8 cellular contexts compared by ENCODE assay signal in the genomic region with DNA sequence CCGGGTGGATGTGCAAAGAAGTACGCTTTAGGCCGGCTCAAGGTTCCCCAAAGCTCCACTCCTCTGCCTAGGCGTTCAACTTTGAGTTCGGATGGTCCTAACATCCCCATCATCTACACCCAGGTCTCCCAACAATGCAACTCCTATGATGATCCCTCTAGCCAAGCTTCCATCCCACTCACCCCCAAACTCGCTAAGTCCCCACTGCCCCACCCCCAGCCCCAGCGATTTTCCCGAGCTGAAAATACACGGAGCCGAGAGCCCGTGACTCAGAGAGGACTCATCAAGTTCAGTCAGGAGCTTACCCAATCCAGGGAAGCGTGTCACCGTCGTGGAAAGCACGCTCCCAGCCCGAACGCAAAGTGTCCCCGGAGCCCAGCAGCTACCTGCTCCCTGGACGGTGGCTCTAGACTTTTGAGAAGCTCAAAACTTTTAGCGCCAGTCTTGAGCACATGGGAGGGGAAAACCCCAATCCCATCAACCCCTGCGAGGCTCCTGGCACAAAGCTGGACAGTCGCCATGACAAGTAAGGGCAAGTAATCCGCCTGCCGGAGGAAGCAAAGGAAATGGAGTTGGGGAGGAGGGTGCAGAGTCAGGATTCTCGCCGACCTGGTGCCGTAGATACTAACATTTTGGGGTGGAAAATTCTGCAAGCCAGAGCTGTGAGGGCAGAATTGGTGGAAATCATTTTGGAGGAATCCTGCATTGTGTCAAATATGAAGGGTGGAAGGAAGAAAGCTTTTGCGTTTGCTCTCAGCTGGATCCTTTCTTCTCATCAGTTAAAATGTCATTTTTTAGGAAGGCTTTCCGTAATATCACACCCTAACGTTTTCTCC. TPM values are rescaled to one million over a fixed set of nuclear protein-coding genes. Genes with fewer than 3 reads are reported as not detected.
DNase-seq lines count a peak whose midpoint lies in the region; ATAC-seq, FAIRE-seq and TF ChIP-seq lines count a peak whose summit lies in the region.

Gene TP53, minus strand, starts transcription at position 419 of the 836 bp plus-strand sequence. CDS start 10,896 bp downstream, outside the sequence.

- POLR2A ChIA-PET in WTC11 (lab: Charles Lee): interaction anchor here (0.6 to 5.9 kb wide), 29 partner anchors 11 to 469 kb away, joined by 3 to 80 read pairs (median 8); partner anchors contain the start of genes ATP1B2, CD68, DNAH2 and EFNB3

- peaks cover 21% of the 10 kb centered on the region for H3K36me3 Mint-ChIP-seq in WTC11

- H3K4me1 ChIP-seq in small intestine (ENCODE audit: control insufficient read depth in 2 of 2, insufficient read depth in 1 of 2, low read depth in 1 of 2, low read length in 1 of 2): peaks cover 3 to 5% of the 10 kb centered on the region in 2 donors

- peak within 1 kb of the TSS; percentile 79 to 99 for H3K27ac ChIP-seq in small intestine (ENCODE audit: low read depth in 1 of 2, low read length in 1 of 2)

- peak within 1 kb of the TSS; percentile 71 to 90 for H3K4me3 ChIP-seq in cardiac fibroblast (replicated peaks in 1 of 2; ENCODE audit: low read depth in 2 of 2, low read length in 2 of 2)
- H3K4me3 ChIP-seq in small intestine (ENCODE audit: low read depth in 1 of 2, low read length in 2 of 2): peak within 1 kb of the TSS; percentile 72 to 74

- peak within 1 kb of the TSS; percentile 88 for H3K4me3 Mint-ChIP-seq in WTC11

- DNase-seq in DMS114 treated with DMSO at 0.1 percent for 48 hours (lab: John Stamatoyannopoulos, UW; ENCODE audit: unreplicated experiment): peak; percentile 88
- peak; percentile 89 for DNase-seq in NCI-H345 (lab: John Stamatoyannopoulos, UW)
- DNase-seq in WTC11 (ENCODE audit: low spot score): peak; percentile 89
- peak; percentile 94 for DNase-seq in cardiac fibroblast (ENCODE audit: low read depth in 2 of 2)
- peak; percentile 82 for DNase-seq in iPS-NIHi7 (ENCODE audit: extremely low spot score)
- peak; percentile 94 for DNase-seq in small intestine

- CTCF ChIA-PET in WTC11 (lab: Charles Lee): interaction anchor here (0.6 to 7.0 kb wide), 43 partner anchors 10 to 1878 kb away, joined by 3 to 205 read pairs (median 5); partner anchors contain the start of genes ACAP1, ATP1B2, CD68 and CYB5D1

- FAIRE-seq in small intestine (lab: Jason Lieb, UNC): no peak

- no peaks in the 10 kb centered on the region for H3K9me3 ChIP-seq in small intestine (ENCODE audit: control insufficient read depth, low read depth)

- TF ChIP-seq CTCF in WTC11 (IDR thresholded peaks at IDR 0.05) (no peak), cardiac fibroblast (IDR thresholded peaks at IDR 0.05; ENCODE audit: low read depth, low read length) (peak; percentile 12)

- ATAC-seq in HG02970 (IDR thresholded peaks at IDR 0.05; ENCODE audit: low FRiP score, unreplicated experiment): peak; percentile 30
- peak; percentile 55 for ATAC-seq in WTC11
- ATAC-seq in GM21423 (IDR thresholded peaks at IDR 0.05; ENCODE audit: unreplicated experiment): no peak

- no peaks in the 10 kb centered on the region for H3K27me3 ChIP-seq in small intestine (ENCODE audit: control insufficient read depth in 2 of 2, insufficient read depth in 2 of 2, low read length in 2 of 2)

- peaks cover 0 to 3% of the 10 kb centered on the region in 2 donors for H3K36me3 ChIP-seq in small intestine (ENCODE audit: control insufficient read depth in 2 of 2, insufficient read depth in 2 of 2, low read length in 2 of 2)

- 0% methylated on average over 30 of the region's 30 CpGs for WGBS in small intestine, 3 donors

- H3K27ac Mint-ChIP-seq in WTC11: peak within 1 kb of the TSS; percentile 100

- H3K27me3 Mint-ChIP-seq in WTC11 (ENCODE audit: low read depth): no peaks in the 10 kb centered on the region

- peaks cover 31% of the 10 kb centered on the region for H3K4me1 Mint-ChIP-seq in WTC11

- no peaks in the 10 kb centered on the region for H3K9me3 Mint-ChIP-seq in WTC11

TF ChIP-seq in WTC11, 78 proteins besides CTCF, POLR2A, EP300 and RAD21 (continues in another document):
- TF ChIP-seq MYBL2 (CRISPR knock-in tag; IDR thresholded peaks at IDR 0.05) (no peak), CREM (CRISPR knock-in tag; IDR thresholded peaks at IDR 0.05) (no peak), HMGA2 (CRISPR knock-in tag; IDR thresholded peaks at IDR 0.05) (no peak), E2F4 (CRISPR knock-in tag; IDR thresholded peaks at IDR 0.05; ENCODE audit: borderline replicate concordance, low read depth) (no peak), TEAD1 (CRISPR knock-in tag; IDR thresholded peaks at IDR 0.05) (peak; percentile 65), TCF7 (CRISPR knock-in tag; IDR thresholded peaks at IDR 0.05; ENCODE audit: low read depth) (no peak), ELF4 (CRISPR knock-in tag; IDR thresholded peaks at IDR 0.05; ENCODE audit: low read depth) (no peak), CDX4 (CRISPR knock-in tag; IDR thresholded peaks at IDR 0.05; ENCODE audit: borderline replicate concordance) (no peak), CBFB (CRISPR knock-in tag; IDR thresholded peaks at IDR 0.05; ENCODE audit: low read depth) (no peak), JAZF1 (CRISPR knock-in tag; IDR thresholded peaks at IDR 0.05) (no peak), FOXP1 (CRISPR knock-in tag; IDR thresholded peaks at IDR 0.05; ENCODE audit: borderline replicate concordance) (no peak; the same call in 1 of the 2 replicates), ZNF317 (CRISPR knock-in tag; IDR thresholded peaks at IDR 0.05; ENCODE audit: borderline replicate concordance, low read depth) (no peak), ETV6 (CRISPR knock-in tag; IDR thresholded peaks at IDR 0.05) (no peak), NR2C2 (CRISPR knock-in tag; IDR thresholded peaks at IDR 0.05) (no peak), FOXK1 (CRISPR knock-in tag; IDR thresholded peaks at IDR 0.05) (peak; percentile 64; the same call in 1 of the 2 replicates), NR3C1 (CRISPR knock-in tag; conservative IDR thresholded peaks at IDR 0.05; ENCODE audit: low read depth) (no peak)
- TF ChIP-seq, protein P1, sequence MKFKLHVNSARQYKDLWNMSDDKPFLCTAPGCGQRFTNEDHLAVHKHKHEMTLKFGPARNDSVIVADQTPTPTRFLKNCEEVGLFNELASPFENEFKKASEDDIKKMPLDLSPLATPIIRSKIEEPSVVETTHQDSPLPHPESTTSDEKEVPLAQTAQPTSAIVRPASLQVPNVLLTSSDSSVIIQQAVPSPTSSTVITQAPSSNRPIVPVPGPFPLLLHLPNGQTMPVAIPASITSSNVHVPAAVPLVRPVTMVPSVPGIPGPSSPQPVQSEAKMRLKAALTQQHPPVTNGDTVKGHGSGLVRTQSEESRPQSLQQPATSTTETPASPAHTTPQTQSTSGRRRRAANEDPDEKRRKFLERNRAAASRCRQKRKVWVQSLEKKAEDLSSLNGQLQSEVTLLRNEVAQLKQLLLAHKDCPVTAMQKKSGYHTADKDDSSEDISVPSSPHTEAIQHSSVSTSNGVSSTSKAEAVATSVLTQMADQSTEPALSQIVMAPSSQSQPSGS (CRISPR knock-in tag; IDR thresholded peaks at IDR 0.05; ENCODE audit: borderline replicate concordance, low read depth): no peak
- TF ChIP-seq, protein P2, sequence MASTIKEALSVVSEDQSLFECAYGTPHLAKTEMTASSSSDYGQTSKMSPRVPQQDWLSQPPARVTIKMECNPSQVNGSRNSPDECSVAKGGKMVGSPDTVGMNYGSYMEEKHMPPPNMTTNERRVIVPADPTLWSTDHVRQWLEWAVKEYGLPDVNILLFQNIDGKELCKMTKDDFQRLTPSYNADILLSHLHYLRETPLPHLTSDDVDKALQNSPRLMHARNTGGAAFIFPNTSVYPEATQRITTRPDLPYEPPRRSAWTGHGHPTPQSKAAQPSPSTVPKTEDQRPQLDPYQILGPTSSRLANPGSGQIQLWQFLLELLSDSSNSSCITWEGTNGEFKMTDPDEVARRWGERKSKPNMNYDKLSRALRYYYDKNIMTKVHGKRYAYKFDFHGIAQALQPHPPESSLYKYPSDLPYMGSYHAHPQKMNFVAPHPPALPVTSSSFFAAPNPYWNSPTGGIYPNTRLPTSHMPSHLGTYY (CRISPR knock-in tag; IDR thresholded peaks at IDR 0.05): peak; percentile 65; the same call in 1 of the 2 replicates
- TF ChIP-seq, protein P3, sequence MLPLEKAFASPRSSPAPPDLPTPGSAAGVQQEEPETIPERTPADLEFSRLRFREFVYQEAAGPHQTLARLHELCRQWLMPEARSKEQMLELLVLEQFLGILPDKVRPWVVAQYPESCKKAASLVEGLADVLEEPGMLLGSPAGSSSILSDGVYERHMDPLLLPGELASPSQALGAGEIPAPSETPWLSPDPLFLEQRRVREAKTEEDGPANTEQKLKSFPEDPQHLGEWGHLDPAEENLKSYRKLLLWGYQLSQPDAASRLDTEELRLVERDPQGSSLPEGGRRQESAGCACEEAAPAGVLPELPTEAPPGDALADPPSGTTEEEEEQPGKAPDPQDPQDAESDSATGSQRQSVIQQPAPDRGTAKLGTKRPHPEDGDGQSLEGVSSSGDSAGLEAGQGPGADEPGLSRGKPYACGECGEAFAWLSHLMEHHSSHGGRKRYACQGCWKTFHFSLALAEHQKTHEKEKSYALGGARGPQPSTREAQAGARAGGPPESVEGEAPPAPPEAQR (CRISPR knock-in tag; IDR thresholded peaks at IDR 0.05): no peak
- TF ChIP-seq, protein P4, sequence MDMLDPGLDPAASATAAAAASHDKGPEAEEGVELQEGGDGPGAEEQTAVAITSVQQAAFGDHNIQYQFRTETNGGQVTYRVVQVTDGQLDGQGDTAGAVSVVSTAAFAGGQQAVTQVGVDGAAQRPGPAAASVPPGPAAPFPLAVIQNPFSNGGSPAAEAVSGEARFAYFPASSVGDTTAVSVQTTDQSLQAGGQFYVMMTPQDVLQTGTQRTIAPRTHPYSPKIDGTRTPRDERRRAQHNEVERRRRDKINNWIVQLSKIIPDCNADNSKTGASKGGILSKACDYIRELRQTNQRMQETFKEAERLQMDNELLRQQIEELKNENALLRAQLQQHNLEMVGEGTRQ (CRISPR knock-in tag; IDR thresholded peaks at IDR 0.05): peak; percentile 61

RNA-seq across cellular contexts. Expression of gene TP53, which starts in this region (rescaled TPM):
- total RNA-seq in WTC11 (2021): 173 to 179 TPM (median 176 TPM) in 3 replicates
- polyA plus RNA-seq in small intestine: 10 to 100 TPM in 1 of 3 donors, 1 to 10 TPM in 2; 8.7 to 42.6 (median 10.0) TPM
